In the genomic region with DNA sequence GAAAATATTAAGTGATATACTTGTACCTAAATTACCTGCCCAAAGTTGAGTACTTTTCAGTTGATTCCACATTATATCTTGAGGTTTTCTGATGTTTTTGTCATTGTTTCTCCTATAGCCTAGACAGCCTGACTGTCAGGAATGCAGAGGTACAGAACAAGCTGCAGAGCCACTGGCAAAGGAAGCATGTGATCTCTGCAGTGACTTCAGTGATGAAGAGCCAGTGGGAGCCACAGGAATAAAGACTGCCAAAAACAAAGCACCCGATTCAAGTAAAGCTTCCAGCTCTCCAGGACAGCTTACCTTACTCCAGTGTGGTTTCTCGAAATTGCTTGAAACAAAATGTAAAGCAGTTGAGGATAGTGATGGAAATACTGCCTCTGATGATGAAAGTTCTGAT, we compare ENCODE assay signal across 22 cellular contexts.
DNase-seq lines count a peak whose midpoint lies in the region; ATAC-seq and TF ChIP-seq lines count a peak whose summit lies in the region.
"Had no signal": no experiment of that assay in that cellular context is flagged by ENCODE, and none has a peak within 500 bp of the region (broad histone marks: within the 10 kb centered on the region; RNA-seq: fewer than 3 reads in every experiment).

No MANE protein-coding gene starts in this region.

- peaks cover 0 to 57% (median 27%) of the 10 kb centered on the region in 9 donors for H3K36me3 ChIP-seq in heart left ventricle

- POLR2A ChIA-PET in GM10248 (lab: Yijun Ruan, JAX) = no interaction called here

- in situ Hi-C loops in SK-MEL-5 (cut with HindIII; ENCODE audit: low pct_unique_long_range_greater_than_20kb, low sequenced_read_pairs) = no loop called here

- peak overlapping the region in 1 of 12 donors; percentile 25 for H3K27ac ChIP-seq in heart left ventricle
- H3K27ac ChIP-seq: C4-2B, KMS-11, SK-N-MC had no signal

- TF ChIP-seq CTCF in heart left ventricle (IDR thresholded peaks at IDR 0.05) = no peak
- no peak for TF ChIP-seq CTCF in GM10248 (IDR thresholded peaks at IDR 0.05; ENCODE audit: control extremely low read depth, extremely low read depth, low read depth, missing control alignments)

- 53 to 69% (median 61%) methylated on average over 2 of the region's 2 CpGs for WGBS in heart left ventricle, 4 donors

- intact Hi-C loops in heart left ventricle (cut with DNase I) = no loop called here
- intact Hi-C loops in left cardiac atrium (cut with DNase I) = no loop called here
- intact Hi-C loops in left ventricle myocardium superior (cut with micrococcal nuclease) = no loop called here
- intact Hi-C loops in sciatic nerve (cut with DNase I) = no loop called here

- peaks cover 0 to 3% (median 0%) of the 10 kb centered on the region in 12 donors for H3K4me1 ChIP-seq in heart left ventricle
- H3K4me1 ChIP-seq: Caco-2 had no signal

- TF ChIP-seq POLR2A in heart left ventricle (IDR thresholded peaks at IDR 0.05) = no peak

- no peak for DNase-seq in heart left ventricle
- no peak for DNase-seq in left cardiac atrium
- DNase-seq in SK-MEL-5 (ENCODE audit: low read depth, low spot score) = peak; percentile 35
- DNase-seq in left ventricle myocardium superior = no peak
- DNase-seq in superior temporal gyrus (ENCODE audit: extremely low spot score) = peak; percentile 51
- DNase-seq in GM10248 (ENCODE audit: extremely low spot score) = no peak
- no peak for DNase-seq in sciatic nerve (ENCODE audit: low spot score)
- DNase-seq: Caco-2; CD8-positive, alpha-beta T cell; GDM1; MM.1S; NCI-H2029; NCI-H446; NCI-H526; NCI-H82; NK-92 treated with Interleukin-12 subunit alpha and Interleukin-12 subunit beta, amount 100 ng/mL, for 24 hours; RPMI8226; SHP77 treated with DMSO at 0.1 percent for 48 hours had no signal

- H3K27me3 ChIP-seq in heart left ventricle = no peaks in the 10 kb centered on the region

- ATAC-seq in heart left ventricle = peak; percentile 57 to 78 (median 68)
- ATAC-seq in left cardiac atrium = no peak
- peak; percentile 82 for ATAC-seq in left ventricle myocardium superior
- no peak for ATAC-seq in sciatic nerve
- ATAC-seq: CD8-positive, alpha-beta T cell; HCT116 had no signal

- no peaks in the 10 kb centered on the region for H3K9me3 ChIP-seq in heart left ventricle
- H3K9me3 ChIP-seq: Caco-2 had no signal

- CTCF ChIA-PET in GM10248 (lab: Yijun Ruan, JAX) = no interaction called here

- no peak overlapping the region for H3K4me3 ChIP-seq in heart left ventricle
- H3K4me3 ChIP-seq: SK-N-MC had no signal

Comparison
In these comparisons a context has a peak if more than half of its experiments do, and no peak if none do; other contexts are left out.
1. ATAC-seq: peak in heart left ventricle (4 of 4) and left ventricle myocardium superior (single experiment); none in left cardiac atrium (0 of 2) and sciatic nerve (single experiment).
2. DNase-seq: peak in SK-MEL-5 (single experiment) and superior temporal gyrus (single experiment); none in heart left ventricle (0 of 5), left cardiac atrium (single experiment), left ventricle myocardium superior (single experiment), GM10248 (single experiment) and sciatic nerve (single experiment).